ENCODE assay signal across 1 cellular context in the genomic region with DNA sequence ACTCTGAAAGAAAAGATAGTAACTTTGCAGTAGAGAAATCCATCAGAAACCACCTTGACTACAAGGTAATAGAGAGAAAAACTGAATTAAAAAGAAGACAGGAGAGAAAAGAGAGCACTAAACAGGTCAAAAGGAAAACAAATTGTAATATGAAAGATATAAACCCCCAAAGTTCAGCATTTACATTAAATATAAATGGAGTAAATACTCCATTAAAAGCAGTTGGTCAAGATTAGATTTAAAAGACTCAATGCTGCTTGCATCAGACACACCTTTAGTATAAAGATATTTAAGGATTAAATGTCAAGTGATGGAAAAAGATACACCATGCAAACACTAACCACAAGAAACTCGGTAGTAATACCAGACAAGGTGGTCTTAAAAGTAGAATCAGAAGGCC.
TF ChIP-seq lines count a peak whose summit lies in the region.

No MANE protein-coding gene starts in this region.

TF ChIP-seq in HepG2, 621 proteins besides CTCF, POLR2A, EP300 and RAD21:
- TF ChIP-seq, protein P1, sequence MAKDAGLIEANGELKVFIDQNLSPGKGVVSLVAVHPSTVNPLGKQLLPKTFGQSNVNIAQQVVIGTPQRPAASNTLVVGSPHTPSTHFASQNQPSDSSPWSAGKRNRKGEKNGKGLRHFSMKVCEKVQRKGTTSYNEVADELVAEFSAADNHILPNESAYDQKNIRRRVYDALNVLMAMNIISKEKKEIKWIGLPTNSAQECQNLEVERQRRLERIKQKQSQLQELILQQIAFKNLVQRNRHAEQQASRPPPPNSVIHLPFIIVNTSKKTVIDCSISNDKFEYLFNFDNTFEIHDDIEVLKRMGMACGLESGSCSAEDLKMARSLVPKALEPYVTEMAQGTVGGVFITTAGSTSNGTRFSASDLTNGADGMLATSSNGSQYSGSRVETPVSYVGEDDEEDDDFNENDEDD (CRISPR knock-in tag; IDR thresholded peaks at IDR 0.05; ENCODE audit: borderline replicate concordance): no peak
- TF ChIP-seq ZNF773 (CRISPR knock-in tag; IDR thresholded peaks at IDR 0.05; ENCODE audit: borderline replicate concordance): no peak
- no peak for TF ChIP-seq ZFP36L2 (CRISPR knock-in tag; IDR thresholded peaks at IDR 0.05)
- no peak for TF ChIP-seq ZNF329 (CRISPR knock-in tag; IDR thresholded peaks at IDR 0.05; ENCODE audit: low read depth)
- TF ChIP-seq, protein P2, sequence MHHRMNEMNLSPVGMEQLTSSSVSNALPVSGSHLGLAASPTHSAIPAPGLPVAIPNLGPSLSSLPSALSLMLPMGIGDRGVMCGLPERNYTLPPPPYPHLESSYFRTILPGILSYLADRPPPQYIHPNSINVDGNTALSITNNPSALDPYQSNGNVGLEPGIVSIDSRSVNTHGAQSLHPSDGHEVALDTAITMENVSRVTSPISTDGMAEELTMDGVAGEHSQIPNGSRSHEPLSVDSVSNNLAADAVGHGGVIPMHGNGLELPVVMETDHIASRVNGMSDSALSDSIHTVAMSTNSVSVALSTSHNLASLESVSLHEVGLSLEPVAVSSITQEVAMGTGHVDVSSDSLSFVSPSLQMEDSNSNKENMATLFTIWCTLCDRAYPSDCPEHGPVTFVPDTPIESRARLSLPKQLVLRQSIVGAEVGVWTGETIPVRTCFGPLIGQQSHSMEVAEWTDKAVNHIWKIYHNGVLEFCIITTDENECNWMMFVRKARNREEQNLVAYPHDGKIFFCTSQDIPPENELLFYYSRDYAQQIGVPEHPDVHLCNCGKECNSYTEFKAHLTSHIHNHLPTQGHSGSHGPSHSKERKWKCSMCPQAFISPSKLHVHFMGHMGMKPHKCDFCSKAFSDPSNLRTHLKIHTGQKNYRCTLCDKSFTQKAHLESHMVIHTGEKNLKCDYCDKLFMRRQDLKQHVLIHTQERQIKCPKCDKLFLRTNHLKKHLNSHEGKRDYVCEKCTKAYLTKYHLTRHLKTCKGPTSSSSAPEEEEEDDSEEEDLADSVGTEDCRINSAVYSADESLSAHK (CRISPR knock-in tag; IDR thresholded peaks at IDR 0.05; ENCODE audit: borderline replicate concordance): no peak
- TF ChIP-seq, protein P3, sequence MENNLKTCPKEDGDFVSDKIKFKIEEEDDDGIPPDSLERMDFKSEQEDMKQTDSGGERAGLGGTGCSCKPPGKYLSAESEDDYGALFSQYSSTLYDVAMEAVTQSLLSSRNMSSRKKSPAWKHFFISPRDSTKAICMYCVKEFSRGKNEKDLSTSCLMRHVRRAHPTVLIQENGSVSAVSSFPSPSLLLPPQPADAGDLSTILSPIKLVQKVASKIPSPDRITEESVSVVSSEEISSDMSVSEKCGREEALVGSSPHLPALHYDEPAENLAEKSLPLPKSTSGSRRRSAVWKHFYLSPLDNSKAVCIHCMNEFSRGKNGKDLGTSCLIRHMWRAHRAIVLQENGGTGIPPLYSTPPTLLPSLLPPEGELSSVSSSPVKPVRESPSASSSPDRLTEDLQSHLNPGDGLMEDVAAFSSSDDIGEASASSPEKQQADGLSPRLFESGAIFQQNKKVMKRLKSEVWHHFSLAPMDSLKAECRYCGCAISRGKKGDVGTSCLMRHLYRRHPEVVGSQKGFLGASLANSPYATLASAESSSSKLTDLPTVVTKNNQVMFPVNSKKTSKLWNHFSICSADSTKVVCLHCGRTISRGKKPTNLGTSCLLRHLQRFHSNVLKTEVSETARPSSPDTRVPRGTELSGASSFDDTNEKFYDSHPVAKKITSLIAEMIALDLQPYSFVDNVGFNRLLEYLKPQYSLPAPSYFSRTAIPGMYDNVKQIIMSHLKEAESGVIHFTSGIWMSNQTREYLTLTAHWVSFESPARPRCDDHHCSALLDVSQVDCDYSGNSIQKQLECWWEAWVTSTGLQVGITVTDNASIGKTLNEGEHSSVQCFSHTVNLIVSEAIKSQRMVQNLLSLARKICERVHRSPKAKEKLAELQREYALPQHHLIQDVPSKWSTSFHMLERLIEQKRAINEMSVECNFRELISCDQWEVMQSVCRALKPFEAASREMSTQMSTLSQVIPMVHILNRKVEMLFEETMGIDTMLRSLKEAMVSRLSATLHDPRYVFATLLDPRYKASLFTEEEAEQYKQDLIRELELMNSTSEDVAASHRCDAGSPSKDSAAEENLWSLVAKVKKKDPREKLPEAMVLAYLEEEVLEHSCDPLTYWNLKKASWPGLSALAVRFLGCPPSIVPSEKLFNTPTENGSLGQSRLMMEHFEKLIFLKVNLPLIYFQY (CRISPR knock-in tag; IDR thresholded peaks at IDR 0.05; ENCODE audit: borderline replicate concordance): no peak
- TF ChIP-seq ZMYM4 (CRISPR knock-in tag; IDR thresholded peaks at IDR 0.05): no peak
- no peak for TF ChIP-seq MAF1 (CRISPR knock-in tag; IDR thresholded peaks at IDR 0.05; ENCODE audit: borderline replicate concordance)
- TF ChIP-seq, protein P4, sequence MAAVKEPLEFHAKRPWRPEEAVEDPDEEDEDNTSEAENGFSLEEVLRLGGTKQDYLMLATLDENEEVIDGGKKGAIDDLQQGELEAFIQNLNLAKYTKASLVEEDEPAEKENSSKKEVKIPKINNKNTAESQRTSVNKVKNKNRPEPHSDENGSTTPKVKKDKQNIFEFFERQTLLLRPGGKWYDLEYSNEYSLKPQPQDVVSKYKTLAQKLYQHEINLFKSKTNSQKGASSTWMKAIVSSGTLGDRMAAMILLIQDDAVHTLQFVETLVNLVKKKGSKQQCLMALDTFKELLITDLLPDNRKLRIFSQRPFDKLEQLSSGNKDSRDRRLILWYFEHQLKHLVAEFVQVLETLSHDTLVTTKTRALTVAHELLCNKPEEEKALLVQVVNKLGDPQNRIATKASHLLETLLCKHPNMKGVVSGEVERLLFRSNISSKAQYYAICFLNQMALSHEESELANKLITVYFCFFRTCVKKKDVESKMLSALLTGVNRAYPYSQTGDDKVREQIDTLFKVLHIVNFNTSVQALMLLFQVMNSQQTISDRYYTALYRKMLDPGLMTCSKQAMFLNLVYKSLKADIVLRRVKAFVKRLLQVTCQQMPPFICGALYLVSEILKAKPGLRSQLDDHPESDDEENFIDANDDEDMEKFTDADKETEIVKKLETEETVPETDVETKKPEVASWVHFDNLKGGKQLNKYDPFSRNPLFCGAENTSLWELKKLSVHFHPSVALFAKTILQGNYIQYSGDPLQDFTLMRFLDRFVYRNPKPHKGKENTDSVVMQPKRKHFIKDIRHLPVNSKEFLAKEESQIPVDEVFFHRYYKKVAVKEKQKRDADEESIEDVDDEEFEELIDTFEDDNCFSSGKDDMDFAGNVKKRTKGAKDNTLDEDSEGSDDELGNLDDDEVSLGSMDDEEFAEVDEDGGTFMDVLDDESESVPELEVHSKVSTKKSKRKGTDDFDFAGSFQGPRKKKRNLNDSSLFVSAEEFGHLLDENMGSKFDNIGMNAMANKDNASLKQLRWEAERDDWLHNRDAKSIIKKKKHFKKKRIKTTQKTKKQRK (IDR thresholded peaks at IDR 0.05; ENCODE audit: low read length): no peak
- TF ChIP-seq, protein P5, sequence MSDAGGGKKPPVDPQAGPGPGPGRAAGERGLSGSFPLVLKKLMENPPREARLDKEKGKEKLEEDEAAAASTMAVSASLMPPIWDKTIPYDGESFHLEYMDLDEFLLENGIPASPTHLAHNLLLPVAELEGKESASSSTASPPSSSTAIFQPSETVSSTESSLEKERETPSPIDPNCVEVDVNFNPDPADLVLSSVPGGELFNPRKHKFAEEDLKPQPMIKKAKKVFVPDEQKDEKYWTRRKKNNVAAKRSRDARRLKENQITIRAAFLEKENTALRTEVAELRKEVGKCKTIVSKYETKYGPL (CRISPR knock-in tag; IDR thresholded peaks at IDR 0.05): no peak
- no peak for TF ChIP-seq ZNF841 (CRISPR knock-in tag; IDR thresholded peaks at IDR 0.05; ENCODE audit: borderline replicate concordance)
- TF ChIP-seq NCOA5 (CRISPR knock-in tag; IDR thresholded peaks at IDR 0.05): no peak
- TF ChIP-seq ZZZ3 (CRISPR knock-in tag; IDR thresholded peaks at IDR 0.05; ENCODE audit: borderline replicate concordance): no peak
- TF ChIP-seq ZNF234 (CRISPR knock-in tag; conservative IDR thresholded peaks at IDR 0.05): no peak
- TF ChIP-seq HNRNPK (IDR thresholded peaks at IDR 0.05; ENCODE audit: low read depth, low read length, poor library complexity, severe bottlenecking): no peak
- TF ChIP-seq, protein P6, sequence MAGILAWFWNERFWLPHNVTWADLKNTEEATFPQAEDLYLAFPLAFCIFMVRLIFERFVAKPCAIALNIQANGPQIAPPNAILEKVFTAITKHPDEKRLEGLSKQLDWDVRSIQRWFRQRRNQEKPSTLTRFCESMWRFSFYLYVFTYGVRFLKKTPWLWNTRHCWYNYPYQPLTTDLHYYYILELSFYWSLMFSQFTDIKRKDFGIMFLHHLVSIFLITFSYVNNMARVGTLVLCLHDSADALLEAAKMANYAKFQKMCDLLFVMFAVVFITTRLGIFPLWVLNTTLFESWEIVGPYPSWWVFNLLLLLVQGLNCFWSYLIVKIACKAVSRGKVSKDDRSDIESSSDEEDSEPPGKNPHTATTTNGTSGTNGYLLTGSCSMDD (CRISPR knock-in tag; IDR thresholded peaks at IDR 0.05): no peak
- no peak for TF ChIP-seq KLF11 (CRISPR knock-in tag; IDR thresholded peaks at IDR 0.05)
